ENCODE assay signal across 8 cellular contexts in genomic region chr20:2663364-2663886, GRCh38. TPM values are rescaled to one million over a fixed set of nuclear protein-coding genes. Genes with fewer than 3 reads are reported as not detected.
A peak's percentile ranks its signal among the peaks of the same experiment; 100 is the strongest.
DNase-seq lines count a peak whose midpoint lies in the region; ATAC-seq and TF ChIP-seq lines count a peak whose summit lies in the region.

No MANE protein-coding gene starts in this region.

- DNase-seq in heart left ventricle (no peak), left ventricle myocardium superior (no peak), MCF 10A (ENCODE audit: unreplicated experiment) (no peak), mesendoderm (no peak), NCI-H146 (lab: John Stamatoyannopoulos, UW) (no peak), NCI-H524 (lab: John Stamatoyannopoulos, UW) (no peak)
- no peak for DNase-seq in stimulated activated CD4-positive, alpha-beta T cell treated with anti-CD3 and anti-CD28 coated beads, Interleukin-2, amount 100 ng/mL, for 24 hours
- DNase-seq in activated CD4-positive, alpha-beta T cell treated with anti-CD3 and anti-CD28 coated beads, Interleukin-2, amount 50 U/mL, for 48 hours = no peak

- H3K9ac ChIP-seq in mesendoderm (ENCODE audit: low read length) = peak overlapping the region; percentile 73

- intact Hi-C loops in heart left ventricle (cut with DNase I) (loop anchor here in 2 of 10 donors (5.0 to 10.0 kb wide), 2 partner anchors 174 to 181 kb away; partner anchors contain the start of genes PCED1A (in 1 of the 2) and VPS16 (in 1 of the 2)), left ventricle myocardium superior (cut with micrococcal nuclease) (no loop called here), MCF 10A (cut with micrococcal nuclease) (no loop called here)

- H3K9me3 ChIP-seq in heart left ventricle = no peaks in the 10 kb centered on the region

- TF ChIP-seq POLR2A in heart left ventricle (IDR thresholded peaks at IDR 0.05) = no peak

- H3K36me3 Mint-ChIP-seq in MCF 10A (ENCODE audit: insufficient read depth, unreplicated experiment) = peaks cover 46% of the 10 kb centered on the region

- H3K4ac ChIP-seq in mesendoderm (ENCODE audit: low read depth, low read length) = no peak overlapping the region

- CTCF ChIA-PET in MCF 10A (lab: Yijun Ruan, JAX) = interaction anchor here (0.6 to 2.3 kb wide), 6 partner anchors 9 to 898 kb away, joined by 3 to 10 read pairs (median 4); no protein-coding TSS in a partner anchor

- no peak overlapping the region for H3K18ac ChIP-seq in mesendoderm (ENCODE audit: low read length)

- no peak overlapping the region for H2BK5ac ChIP-seq in mesendoderm (ENCODE audit: low read length)

- H3K79me1 ChIP-seq in mesendoderm (ENCODE audit: low read length) = peaks cover 8% of the 10 kb centered on the region

- POLR2A ChIA-PET in MCF 10A (lab: Yijun Ruan, JAX) = interaction anchor here (0.5 to 11.0 kb wide), 10 partner anchors 11 to 302 kb away, joined by 3 to 241 read pairs (median 7); partner anchors contain the start of genes NOP56, PCED1A, SNRPB and VPS16

- no peak overlapping the region for H3K23ac ChIP-seq in mesendoderm (ENCODE audit: low read length)

- H2AK5ac ChIP-seq in mesendoderm (ENCODE audit: low read length) = no peak overlapping the region

- H3K79me2 ChIP-seq in mesendoderm (ENCODE audit: control insufficient read depth, insufficient read depth, low read length) = peaks cover 6% of the 10 kb centered on the region

- peak overlapping the region; percentile 77 for H3K4me3 Mint-ChIP-seq in MCF 10A (ENCODE audit: unreplicated experiment)

- TF ChIP-seq CTCF in heart left ventricle (IDR thresholded peaks at IDR 0.05) = no peak
- no peak for TF ChIP-seq CTCF in MCF 10A (IDR thresholded peaks at IDR 0.05; ENCODE audit: unreplicated experiment)

- TSS peak; percentile 37 for BruUV-seq in MCF 10A (replicated peaks; lab: Mats Ljungman, UMichigan)

- H4K5ac ChIP-seq in mesendoderm (ENCODE audit: low read length) = no peak overlapping the region

- peaks cover 2 to 48% (median 46%) of the 10 kb centered on the region in 9 donors for H3K36me3 ChIP-seq in heart left ventricle
- H3K36me3 ChIP-seq in mesendoderm (ENCODE audit: control insufficient read depth, insufficient read depth, low read length) = peaks cover 4% of the 10 kb centered on the region

- H3K27me3 Mint-ChIP-seq in MCF 10A (ENCODE audit: insufficient read depth, unreplicated experiment) = peaks cover 7% of the 10 kb centered on the region

- ATAC-seq in heart left ventricle = peak in 2 of 4 donors; percentile 9 to 11
- ATAC-seq in left ventricle myocardium superior = no peak

- no peaks in the 10 kb centered on the region for H3K27me3 ChIP-seq in heart left ventricle
- no peaks in the 10 kb centered on the region for H3K27me3 ChIP-seq in mesendoderm (ENCODE audit: insufficient read depth, low read length, poor library complexity)

- peak overlapping the region; percentile 88 for H3K56ac ChIP-seq in mesendoderm (ENCODE audit: low read length)

- 6 to 8% (median 7%) methylated on average over 13 of the region's 13 CpGs for WGBS in heart left ventricle, 4 donors
- WGBS in mesendoderm (ENCODE audit: extremely low coverage, insufficient coverage, low lambda C conversion rate) = no CpG with 5 or more reads among the region's 13 CpGs

- H3K4me1 Mint-ChIP-seq in MCF 10A (ENCODE audit: insufficient read depth, unreplicated experiment) = peaks cover 16% of the 10 kb centered on the region

- no peaks in the 10 kb centered on the region for H3K9me3 Mint-ChIP-seq in MCF 10A (ENCODE audit: unreplicated experiment)

- H3K4me3 ChIP-seq in heart left ventricle = peak overlapping the region; percentile 71 to 97 (median 88)
- H3K4me3 ChIP-seq in mesendoderm (ENCODE audit: low read length) = peak overlapping the region; percentile 82

- H2BK120ac ChIP-seq in mesendoderm (ENCODE audit: low read depth, low read length) = no peak overlapping the region

- H4K8ac ChIP-seq in mesendoderm (ENCODE audit: low read depth, low read length) = no peak overlapping the region

- peak overlapping the region; percentile 96 for H3K27ac Mint-ChIP-seq in MCF 10A (ENCODE audit: low read depth, unreplicated experiment)

- peak overlapping the region; percentile 79 to 96 (median 90) for H3K27ac ChIP-seq in heart left ventricle
- no peak overlapping the region for H3K27ac ChIP-seq in mesendoderm (ENCODE audit: low read depth, low read length)

- H3K4me1 ChIP-seq in heart left ventricle = peaks cover 0 to 17% (median 13%) of the 10 kb centered on the region in 12 donors
- H3K4me1 ChIP-seq in mesendoderm (ENCODE audit: control insufficient read depth, low read depth, low read length) = peaks cover 3% of the 10 kb centered on the region

- H2BK15ac ChIP-seq in mesendoderm (replicated peaks; ENCODE audit: low read depth) = no peak overlapping the region

- H3K4me2 ChIP-seq in mesendoderm (ENCODE audit: low read length) = peak overlapping the region; percentile 96

RNA-seq across cellular contexts. Expression of gene IDH3B, which starts 0.6 kb away (rescaled TPM):
- total RNA-seq in heart left ventricle (100 to 1,000 TPM; 122 to 356 (median 208) TPM), left ventricle myocardium superior (247 TPM), MCF 10A (2022) (80.5 and 102 TPM in 2 replicates)
- polyA plus RNA-seq in heart left ventricle = 100 to 1,000 TPM; 173 to 188 TPM
- polyA plus RNA-seq in mesendoderm (2013, experiment 1 of 2) = 56.4 TPM
- polyA plus RNA-seq in mesendoderm (2013, experiment 2 of 2) = 56.0 TPM

RNA-seq across cellular contexts. Expression of gene NOP56, which starts 11.0 kb away (rescaled TPM):
- total RNA-seq in heart left ventricle (10 to 100 TPM; 24.6 to 78.8 (median 51.0) TPM), left ventricle myocardium superior (54.2 TPM), MCF 10A (2022) (228 and 340 TPM in 2 replicates)
- polyA plus RNA-seq in heart left ventricle = 10 to 100 TPM; 42.3 to 66.8 TPM
- 590 TPM for polyA plus RNA-seq in mesendoderm (2013, experiment 1 of 2)
- polyA plus RNA-seq in mesendoderm (2013, experiment 2 of 2) = 586 TPM

RNA-seq across cellular contexts. Expression of gene EBF4, which starts 29.2 kb away (rescaled TPM):
- total RNA-seq in heart left ventricle (1 to 10 TPM; 2.5 to 6.4 (median 4.2) TPM), left ventricle myocardium superior (3.7 TPM), MCF 10A (2022) (not detected in 2 replicates)
- 1 to 10 TPM; 2.7 to 2.9 TPM for polyA plus RNA-seq in heart left ventricle
- polyA plus RNA-seq in mesendoderm (2013, experiment 1 of 2) = 0.31 TPM
- polyA plus RNA-seq in mesendoderm (2013, experiment 2 of 2) = 0.13 TPM
